Comparison of ENCODE assay signal across 37 cellular contexts in genomic region chr16:63883091-63883490, GRCh38.
"Had no signal": no experiment of that assay in that cellular context is flagged by ENCODE, and none has a peak within 500 bp of the region (broad histone marks: within the 10 kb centered on the region; RNA-seq: fewer than 3 reads in every experiment).

No MANE protein-coding gene starts in this region.

- H3K9me3 ChIP-seq: adrenal gland had no signal

- H3K4me3 Mint-ChIP-seq: activated CD4-positive, alpha-beta memory T cell treated with anti-CD3 and anti-CD28 coated beads, Interleukin-2, amount 10 ng/mL, durations not matched to agents 7 days and 5 days; activated CD4-positive, alpha-beta T cell treated with anti-CD3 and anti-CD28 coated beads for 36 hours; activated CD4-positive, alpha-beta T cell treated with anti-CD3 and anti-CD28 coated beads, Interleukin-2, amount 10 ng/mL, durations not matched to agents 7 days and 5 days; activated CD8-positive, alpha-beta memory T cell treated with anti-CD3 and anti-CD28 coated beads, Interleukin-2, amount 10 ng/mL, durations not matched to agents 7 days and 5 days; activated CD8-positive, alpha-beta T cell treated with anti-CD3 and anti-CD28 coated beads, Interleukin-2, amount 10 ng/mL, durations not matched to agents 7 days and 5 days; activated naive CD4-positive, alpha-beta T cell treated with anti-CD3 and anti-CD28 coated beads for 36 hours; activated naive CD8-positive, alpha-beta T cell treated with anti-CD3 and anti-CD28 coated beads for 36 hours; activated T-cell treated with anti-CD3 and anti-CD28 coated beads, Interleukin-2, amount 50 U/mL, for 24 hours; activated T-helper 1 cell treated with anti-CD3 and anti-CD28 coated beads, Interleukin-12 subunit alpha, Interleukin-12 subunit beta, Interleukin-2, Interleukin-4 antibody, amounts not matched to agents 30 ng/mL and 10 ng/mL and 1 ng/mL, durations not matched to agents 14 hours and 24 hours and 36 hours; activated T-helper 17 cell treated with anti-CD3 and anti-CD28 coated beads, Interleukin-2, amount 50 U/mL, for 72 hours; brain; central memory CD8-positive, alpha-beta T cell; T-helper 1 cell treated with Interleukin-12 subunit alpha and Interleukin-12 subunit beta and Interleukin-4 antibody, amounts not matched to agents 30 μg/mL and 1 μg/mL, for 36 hours; T-helper 2 cell treated with Interferon-gamma antibody and Interleukin-4, amounts not matched to agents 5 μg/mL and 100 μg/mL, for 36 hours had no signal

- ATAC-seq: activated CD4-positive, alpha-beta T cell treated with anti-CD3 and anti-CD28 coated beads for 36 hours; activated CD4-positive, CD25-positive, alpha-beta regulatory T cell treated with anti-CD3 and anti-CD28 coated beads, Interleukin-2, amount 50 U/mL, for 24 hours; activated CD8-positive, alpha-beta memory T cell treated with anti-CD3 and anti-CD28 coated beads, Interleukin-2, amount 10 ng/mL, durations not matched to agents 7 days and 5 days; activated CD8-positive, alpha-beta T cell treated with anti-CD3 and anti-CD28 coated beads, Interleukin-2, amount 10 ng/mL, durations not matched to agents 7 days and 5 days; activated naive CD4-positive, alpha-beta T cell treated with anti-CD3 and anti-CD28 coated beads, Interleukin-2, amount 50 U/mL, for 72 hours; activated T-helper 17 cell treated with anti-CD3 and anti-CD28 coated beads, Interleukin-2, amount 50 U/mL, for 72 hours had no signal

- H3K4me3 ChIP-seq: adrenal gland, cardiac muscle cell had no signal

- H3K36me3 ChIP-seq: adrenal gland, cardiac muscle cell had no signal

- H3K4me1 ChIP-seq: adrenal gland had no signal

- H3K27me3 ChIP-seq: adrenal gland, cardiac muscle cell had no signal

- H3K27ac Mint-ChIP-seq: activated CD4-positive, alpha-beta memory T cell treated with anti-CD3 and anti-CD28 coated beads, Interleukin-2, amount 10 ng/mL, durations not matched to agents 7 days and 5 days; activated CD4-positive, alpha-beta T cell treated with anti-CD3 and anti-CD28 coated beads for 36 hours; activated CD4-positive, alpha-beta T cell treated with anti-CD3 and anti-CD28 coated beads, Interleukin-2, amount 10 ng/mL, durations not matched to agents 7 days and 5 days; activated CD8-positive, alpha-beta memory T cell treated with anti-CD3 and anti-CD28 coated beads, Interleukin-2, amount 10 ng/mL, durations not matched to agents 7 days and 5 days; activated CD8-positive, alpha-beta T cell treated with anti-CD3 and anti-CD28 coated beads, Interleukin-2, amount 10 ng/mL, durations not matched to agents 7 days and 5 days; activated naive CD4-positive, alpha-beta T cell treated with anti-CD3 and anti-CD28 coated beads for 36 hours; activated naive CD4-positive, alpha-beta T cell treated with anti-CD3 and anti-CD28 coated beads, Interleukin-2, amount 50 U/mL, for 72 hours; activated naive CD8-positive, alpha-beta T cell treated with anti-CD3 and anti-CD28 coated beads for 36 hours; activated T-cell treated with anti-CD3 and anti-CD28 coated beads, Interleukin-2, amount 50 U/mL, for 24 hours; activated T-helper 1 cell treated with anti-CD3 and anti-CD28 coated beads, Interleukin-12 subunit alpha, Interleukin-12 subunit beta, Interleukin-2, Interleukin-4 antibody, amounts not matched to agents 30 ng/mL and 10 ng/mL and 1 ng/mL, durations not matched to agents 14 hours and 24 hours and 36 hours; activated T-helper 17 cell treated with anti-CD3 and anti-CD28 coated beads, Interleukin-2, amount 50 U/mL, for 72 hours; T-helper 1 cell treated with Interleukin-12 subunit alpha and Interleukin-12 subunit beta and Interleukin-4 antibody, amounts not matched to agents 30 μg/mL and 1 μg/mL, for 36 hours; T-helper 2 cell treated with Interferon-gamma antibody and Interleukin-4, amounts not matched to agents 5 μg/mL and 100 μg/mL, for 36 hours had no signal

- H3K36me3 Mint-ChIP-seq: activated CD8-positive, alpha-beta memory T cell treated with anti-CD3 and anti-CD28 coated beads, Interleukin-2, amount 10 ng/mL, durations not matched to agents 7 days and 5 days; activated naive CD8-positive, alpha-beta T cell treated with anti-CD3 and anti-CD28 coated beads for 36 hours; brain had no signal

- H3K27me3 Mint-ChIP-seq: activated CD4-positive, alpha-beta memory T cell treated with anti-CD3 and anti-CD28 coated beads, Interleukin-2, amount 10 ng/mL, durations not matched to agents 7 days and 5 days; activated CD4-positive, alpha-beta T cell treated with anti-CD3 and anti-CD28 coated beads for 36 hours; activated CD4-positive, alpha-beta T cell treated with anti-CD3 and anti-CD28 coated beads, Interleukin-2, amount 10 ng/mL, durations not matched to agents 7 days and 5 days; activated CD8-positive, alpha-beta memory T cell treated with anti-CD3 and anti-CD28 coated beads, Interleukin-2, amount 10 ng/mL, durations not matched to agents 7 days and 5 days; activated naive CD8-positive, alpha-beta T cell treated with anti-CD3 and anti-CD28 coated beads for 36 hours; activated T-cell treated with anti-CD3 and anti-CD28 coated beads, Interleukin-2, amount 50 U/mL, for 24 hours; activated T-helper 17 cell treated with anti-CD3 and anti-CD28 coated beads, Interleukin-2, amount 50 U/mL, for 72 hours; brain; central memory CD8-positive, alpha-beta T cell had no signal

- H3K4me1 Mint-ChIP-seq: activated CD4-positive, alpha-beta memory T cell treated with anti-CD3 and anti-CD28 coated beads, Interleukin-2, amount 10 ng/mL, durations not matched to agents 7 days and 5 days; activated CD4-positive, alpha-beta T cell treated with anti-CD3 and anti-CD28 coated beads for 36 hours; activated CD4-positive, alpha-beta T cell treated with anti-CD3 and anti-CD28 coated beads, Interleukin-2, amount 10 ng/mL, durations not matched to agents 7 days and 5 days; activated CD8-positive, alpha-beta memory T cell treated with anti-CD3 and anti-CD28 coated beads, Interleukin-2, amount 10 ng/mL, durations not matched to agents 7 days and 5 days; activated naive CD8-positive, alpha-beta T cell treated with anti-CD3 and anti-CD28 coated beads for 36 hours; activated T-helper 17 cell treated with anti-CD3 and anti-CD28 coated beads, Interleukin-2, amount 50 U/mL, for 72 hours; central memory CD8-positive, alpha-beta T cell had no signal

- H3K27ac ChIP-seq: adrenal gland, cardiac muscle cell, VCaP had no signal

- DNase-seq: activated CD4-positive, alpha-beta memory T cell treated with anti-CD3 and anti-CD28 coated beads, Interleukin-2, amount 10 ng/mL, durations not matched to agents 7 days and 5 days; activated CD4-positive, alpha-beta T cell treated with anti-CD3 and anti-CD28 coated beads for 1 hour; activated CD4-positive, alpha-beta T cell treated with anti-CD3 and anti-CD28 coated beads for 36 hours; activated CD4-positive, alpha-beta T cell treated with anti-CD3 and anti-CD28 coated beads for 48 hours; activated CD4-positive, alpha-beta T cell treated with anti-CD3 and anti-CD28 coated beads, Interleukin-2, amount 10 ng/mL, durations not matched to agents 7 days and 5 days; activated CD4-positive, alpha-beta T cell treated with anti-CD3 and anti-CD28 coated beads, Interleukin-2, amount 50 U/mL, for 48 hours; activated CD4-positive, CD25-positive, alpha-beta regulatory T cell; activated CD8-positive, alpha-beta memory T cell treated with anti-CD3 and anti-CD28 coated beads for 24 hours; activated CD8-positive, alpha-beta memory T cell treated with anti-CD3 and anti-CD28 coated beads, Interleukin-2, amount 10 ng/mL, durations not matched to agents 7 days and 5 days; activated CD8-positive, alpha-beta memory T cell treated with anti-CD3 and anti-CD28 coated beads, Interleukin-2, amount 50 U/mL, for 48 hours; activated CD8-positive, alpha-beta T cell treated with anti-CD3 and anti-CD28 coated beads, Interleukin-2, amount 10 ng/mL, durations not matched to agents 7 days and 5 days; activated effector memory CD4-positive, alpha-beta T cell treated with anti-CD3 and anti-CD28 coated beads, Interleukin-2, amount 50 U/mL, for 16 hours; activated gamma-delta T cell treated with Interleukin-2 at 50 U/mL for 16 hours; activated naive CD4-positive, alpha-beta T cell; activated naive CD4-positive, alpha-beta T cell treated with anti-CD3 and anti-CD28 coated beads for 36 hours; activated naive CD4-positive, alpha-beta T cell treated with anti-CD3 and anti-CD28 coated beads, Interleukin-2, amount 50 U/mL, for 16 hours; activated naive CD8-positive, alpha-beta T cell treated with anti-CD3 and anti-CD28 coated beads for 36 hours; activated T-cell treated with anti-CD3 and anti-CD28 coated beads, Interleukin-2, amount 50 U/mL, for 24 hours; activated T-cell treated with anti-CD3 and anti-CD28 coated beads, Interleukin-2, amount 50 U/mL, for 48 hours; adrenal gland; amniotic stem cell; aorta; caudate nucleus; cerebellar nuclear complex; T-helper 1 cell; T-helper 2 cell; T-helper 9 cell had no signal
